Comparison of ENCODE assay signal across 14 cellular contexts in genomic region chr4:76384052-76384451, GRCh38. TPM values are rescaled to one million over a fixed set of nuclear protein-coding genes. Genes with fewer than 3 reads are reported as not detected.
DNase-seq lines count a peak whose midpoint lies in the region; ATAC-seq and TF ChIP-seq lines count a peak whose summit lies in the region.
"Had no signal": no experiment of that assay in that cellular context is flagged by ENCODE, and none has a peak within 500 bp of the region (broad histone marks: within the 10 kb centered on the region; RNA-seq: fewer than 3 reads in every experiment).

No MANE protein-coding gene starts in this region.

- TF ChIP-seq POLR2A in breast epithelium (IDR thresholded peaks at IDR 0.05) (no peak), stomach (IDR thresholded peaks at IDR 0.05) (no peak)

- intact Hi-C loops in MCF 10A (cut with micrococcal nuclease): no loop called here
- intact Hi-C loops in breast epithelium (cut with DNase I; ENCODE audit: low total_unique reads): no loop called here
- intact Hi-C loops in stomach (cut with DNase I; ENCODE audit: low total_unique reads): no loop called here

- CTCF ChIA-PET in MCF 10A (lab: Yijun Ruan, JAX): interaction anchor here (0.5 to 1.4 kb wide), 5 partner anchors 77 to 857 kb away, joined by 3 to 6 read pairs (median 3); no protein-coding TSS in a partner anchor

- H3K27ac Mint-ChIP-seq in MCF 10A (ENCODE audit: low read depth, unreplicated experiment) (peak overlapping the region; percentile 81), type B pancreatic cell (peak overlapping the region; percentile 66), T-helper 17 cell (no peak overlapping the region)

- no peaks in the 10 kb centered on the region for H3K36me3 ChIP-seq in breast epithelium
- no peaks in the 10 kb centered on the region for H3K36me3 ChIP-seq in SK-N-MC (ENCODE audit: insufficient read depth, low read length)
- H3K36me3 ChIP-seq in stomach: no peaks in the 10 kb centered on the region
- H3K36me3 ChIP-seq: BLaER1 treated with 17β-estradiol and CSF1 and Interleukin-3, amounts not matched to agents 10 nM and 100 nM had no signal

- ATAC-seq in esophagus mucosa (peak; percentile 73), HG03196 (IDR thresholded peaks at IDR 0.05; ENCODE audit: unreplicated experiment) (no peak), T-helper 17 cell (no peak)

- H3K4me3 Mint-ChIP-seq in MCF 10A (ENCODE audit: unreplicated experiment): no peak overlapping the region
- no peak overlapping the region for H3K4me3 Mint-ChIP-seq in type B pancreatic cell
- no peak overlapping the region for H3K4me3 Mint-ChIP-seq in T-helper 17 cell

- TF ChIP-seq CTCF in MCF 10A (IDR thresholded peaks at IDR 0.05; ENCODE audit: unreplicated experiment) (no peak), breast epithelium (IDR thresholded peaks at IDR 0.05) (no peak), type B pancreatic cell (conservative IDR thresholded peaks at IDR 0.05) (no peak), stomach (IDR thresholded peaks at IDR 0.05) (no peak)

- 84 to 92% (median 86%) methylated on average over 4 of the region's 4 CpGs for WGBS in stomach, 5 donors

- H3K27me3 Mint-ChIP-seq in MCF 10A (ENCODE audit: insufficient read depth, unreplicated experiment): no peaks in the 10 kb centered on the region
- H3K27me3 Mint-ChIP-seq in type B pancreatic cell: peaks cover 3% of the 10 kb centered on the region
- H3K27me3 Mint-ChIP-seq in T-helper 17 cell: peaks cover 24% of the 10 kb centered on the region

- H3K27me3 ChIP-seq in breast epithelium: no peaks in the 10 kb centered on the region
- H3K27me3 ChIP-seq in stomach: no peaks in the 10 kb centered on the region
- H3K27me3 ChIP-seq: BLaER1 treated with 17β-estradiol and CSF1 and Interleukin-3, amounts not matched to agents 10 nM and 100 nM had no signal

- H3K9me3 Mint-ChIP-seq in MCF 10A (ENCODE audit: unreplicated experiment): peaks cover 28% of the 10 kb centered on the region
- peaks cover 4% of the 10 kb centered on the region for H3K9me3 Mint-ChIP-seq in type B pancreatic cell

- H3K9me3 ChIP-seq in breast epithelium: no peaks in the 10 kb centered on the region
- H3K9me3 ChIP-seq in SK-N-MC (ENCODE audit: low read depth, low read length): no peaks in the 10 kb centered on the region
- peaks cover 0 to 7% (median 0%) of the 10 kb centered on the region in 4 donors for H3K9me3 ChIP-seq in stomach
- no peaks in the 10 kb centered on the region for H3K9me3 ChIP-seq in T-helper 17 cell (ENCODE audit: control insufficient read depth, low read length, poor library complexity, severe bottlenecking)

- no peak overlapping the region for H3K27ac ChIP-seq in breast epithelium
- H3K27ac ChIP-seq in SK-N-MC: no peak overlapping the region
- H3K27ac ChIP-seq in stomach: no peak overlapping the region
- H3K27ac ChIP-seq: BLaER1 treated with 17β-estradiol and CSF1 and Interleukin-3, amounts not matched to agents 10 nM and 100 nM had no signal

- no peak for TF ChIP-seq EP300 in stomach (IDR thresholded peaks at IDR 0.05)

- H3K4me1 ChIP-seq in breast epithelium (no peaks in the 10 kb centered on the region), stomach (no peaks in the 10 kb centered on the region)

- no TSS peak for BruUV-seq in MCF 10A (replicated peaks; lab: Mats Ljungman, UMichigan)

- H3K36me3 Mint-ChIP-seq in MCF 10A (ENCODE audit: insufficient read depth, unreplicated experiment) (no peaks in the 10 kb centered on the region), type B pancreatic cell (no peaks in the 10 kb centered on the region), T-helper 17 cell (ENCODE audit: low read depth) (no peaks in the 10 kb centered on the region)

- no peak overlapping the region for H3K4me3 ChIP-seq in breast epithelium
- H3K4me3 ChIP-seq in SK-N-MC: no peak overlapping the region
- no peak overlapping the region for H3K4me3 ChIP-seq in stomach
- H3K4me3 ChIP-seq: BLaER1 treated with 17β-estradiol and CSF1 and Interleukin-3, amounts not matched to agents 10 nM and 100 nM had no signal

- H3K4me1 Mint-ChIP-seq in MCF 10A (ENCODE audit: insufficient read depth, unreplicated experiment): peaks cover 11% of the 10 kb centered on the region
- H3K4me1 Mint-ChIP-seq in type B pancreatic cell (ENCODE audit: unreplicated experiment): peaks cover 6% of the 10 kb centered on the region
- H3K4me1 Mint-ChIP-seq in T-helper 17 cell: no peaks in the 10 kb centered on the region

- POLR2A ChIA-PET in MCF 10A (lab: Yijun Ruan, JAX): interaction anchor here (0.6 to 2.1 kb wide), 15 partner anchors 10 to 660 kb away, joined by 3 to 15 read pairs (median 4); partner anchors contain the start of genes CCDC158, NUP54, SHROOM3 and STBD1

- DNase-seq in MCF 10A (ENCODE audit: unreplicated experiment): peak; percentile 71
- DNase-seq in breast epithelium (ENCODE audit: low spot score in 2 of 2): no peak
- DNase-seq in SK-N-MC (ENCODE audit: low read depth, low spot score): peak; percentile 14
- DNase-seq in type B pancreatic cell (ENCODE audit: extremely low spot score, unreplicated experiment): no peak
- DNase-seq in stomach: no peak
- no peak for DNase-seq in T-helper 17 cell
- DNase-seq: 8988T, NCI-H1092 treated with DMSO at 0.1 percent for 48 hours, NCI-H187, NCI-H82 had no signal

- no peak overlapping the region for H3K9ac ChIP-seq in SK-N-MC (ENCODE audit: insufficient read length)
- H3K9ac ChIP-seq: BLaER1 treated with 17β-estradiol and CSF1 and Interleukin-3, amounts not matched to agents 10 nM and 100 nM had no signal

RNA-seq across cellular contexts. Expression of gene CCDC158, which starts 36.9 kb away (rescaled TPM):
- total RNA-seq in MCF 10A (2022): not detected in 2 replicates
- 1 to 10 TPM; 1.3 to 5.4 (median 4.3) TPM for total RNA-seq in breast epithelium
- not detected for total RNA-seq in esophagus mucosa
- total RNA-seq in type B pancreatic cell (ENCODE audit: low replicate concordance): not detected in 2 replicates
- total RNA-seq in stomach: under 1 TPM in 1 of 5 donors, not detected in 4; 0.73 TPM
- not detected for polyA plus RNA-seq in stomach
- not detected for total RNA-seq in T-helper 17 cell
- total RNA-seq: NCI-H460 had no signal

RNA-seq across cellular contexts. Expression of gene SHROOM3, which starts 51.0 kb away (rescaled TPM):
- total RNA-seq in MCF 10A (2022) (15.7 and 20.7 TPM in 2 replicates), breast epithelium (100 to 1,000 TPM in 2 of 3 donors, under 1 TPM in 1; 0.32 to 145 (median 100) TPM), esophagus mucosa (20.7 TPM), type B pancreatic cell (ENCODE audit: low replicate concordance) (32.1 and 38.6 TPM in 2 replicates), stomach (100 to 1,000 TPM in 3 of 5 donors, 10 to 100 TPM in 2; 71.2 to 212 (median 121) TPM), T-helper 17 cell (not detected)
- 10 to 100 TPM in 2 of 3 donors, 1 to 10 TPM in 1; 6.1 to 18.9 (median 15.3) TPM for polyA plus RNA-seq in stomach

Comparison
In these comparisons a context has a peak if more than half of its experiments do, and no peak if none do; other contexts are left out.
1. DNase-seq: peak in MCF 10A (single experiment) and SK-N-MC (single experiment); none in breast epithelium (0 of 2), type B pancreatic cell (single experiment), stomach (single experiment) and T-helper 17 cell (0 of 3).